15 cellular contexts compared by ENCODE assay signal in genomic region chr1:32503153-32503552, GRCh38. TPM values are rescaled to one million over a fixed set of nuclear protein-coding genes. Genes with fewer than 3 reads are reported as not detected.
A peak's percentile ranks its signal among the peaks of the same experiment; 100 is the strongest.
DNase-seq lines count a peak whose midpoint lies in the region; ATAC-seq and TF ChIP-seq lines count a peak whose summit lies in the region.
"Had no signal": no experiment of that assay in that cellular context is flagged by ENCODE, and none has a peak within 500 bp of the region (broad histone marks: within the 10 kb centered on the region; RNA-seq: fewer than 3 reads in every experiment).

No MANE protein-coding gene starts in this region.

- H4K20me1 ChIP-seq in mammary epithelial cell (ENCODE audit: insufficient read depth, low read length) = no peaks in the 10 kb centered on the region

- dilution Hi-C loops in mammary epithelial cell (cut with HindIII; ENCODE audit: low sequenced_read_pairs) = no loop called here

- CTCF ChIA-PET in mammary epithelial cell (lab: Charles Lee; ENCODE audit: low non-redundant PET) = no interaction called here

- H3K4me2 ChIP-seq in mammary epithelial cell (ENCODE audit: insufficient read depth, low read depth, low read length) = no peak overlapping the region
- no peak overlapping the region for H3K4me2 ChIP-seq in neuronal stem cell (ENCODE audit: insufficient read depth, low read length, poor library complexity, severe bottlenecking)

- no peaks in the 10 kb centered on the region for H3K79me1 ChIP-seq in neuronal stem cell (ENCODE audit: low read depth, low read length)

- no TSS peak for BruUV-seq in mammary epithelial cell (replicated peaks; lab: Mats Ljungman, UMichigan)

- H3K4me3 ChIP-seq in breast epithelium (no peak overlapping the region), mammary epithelial cell (replicated peaks in 1 of 3; ENCODE audit: insufficient read depth in 1 of 3, low read depth in 2 of 3, low read length in 3 of 3) (no peak overlapping the region), esophagus muscularis mucosa (no peak overlapping the region), neuronal stem cell (ENCODE audit: low read length in 2 of 2) (no peak overlapping the region), upper lobe of right lung (no peak overlapping the region)

- H4K91ac ChIP-seq in neuronal stem cell (ENCODE audit: low read depth, low read length, poor library complexity) = no peak overlapping the region

- DNase-seq in breast epithelium (ENCODE audit: low spot score in 2 of 2) (no peak), mammary epithelial cell (no peak), esophagus muscularis mucosa (ENCODE audit: extremely low spot score) (no peak), neuronal stem cell (ENCODE audit: low spot score) (no peak), upper lobe of right lung (no peak), NCI-H187 treated with DMSO at 0.1 percent for 48 hours (lab: John Stamatoyannopoulos, UW) (no peak)
- DNase-seq in stimulated activated CD4-positive, alpha-beta T cell treated with anti-CD3 and anti-CD28 coated beads, Interleukin-4, amount 100 ng/mL, for 24 hours = no peak
- DNase-seq: CD8-positive, alpha-beta memory T cell; DND-41; GDM1; HFFc6; NCI-H2029; NCI-H510A treated with DMSO at 0.1 percent for 48 hours had no signal

- TF ChIP-seq CTCF in breast epithelium (IDR thresholded peaks at IDR 0.05) (no peak), mammary epithelial cell (conservative IDR thresholded peaks at IDR 0.05 in 1 of 2, IDR thresholded peaks at IDR 0.05 in 1 of 2; ENCODE audit: extremely low read depth in 1 of 2, insufficient read depth in 1 of 2, low read depth in 1 of 2, low read length in 2 of 2) (no peak), esophagus muscularis mucosa (IDR thresholded peaks at IDR 0.05) (no peak), upper lobe of right lung (IDR thresholded peaks at IDR 0.05) (no peak)

- H3K4me1 ChIP-seq in breast epithelium (peaks cover 0 to 6% of the 10 kb centered on the region in 2 donors), mammary epithelial cell (ENCODE audit: insufficient read depth, low read length) (peaks cover 3% of the 10 kb centered on the region), esophagus muscularis mucosa (peaks cover 21 to 38% (median 32%) of the 10 kb centered on the region in 4 donors), neuronal stem cell (ENCODE audit: control insufficient read depth in 2 of 2, insufficient read depth in 1 of 2, low read depth in 1 of 2, low read length in 2 of 2) (peaks cover 0 to 5% of the 10 kb centered on the region in 2 donors), upper lobe of right lung (peaks cover 9% of the 10 kb centered on the region)

- peak overlapping the region; percentile 46 for H3K4ac ChIP-seq in neuronal stem cell (ENCODE audit: low read length)

- H3K79me2 ChIP-seq in mammary epithelial cell (ENCODE audit: insufficient read depth, low read length) = no peaks in the 10 kb centered on the region

- H2AFZ ChIP-seq in mammary epithelial cell (ENCODE audit: low read depth, low read length) (no peak overlapping the region), neuronal stem cell (ENCODE audit: low read length) (peak overlapping the region; percentile 45)

- H2BK12ac ChIP-seq in neuronal stem cell (ENCODE audit: low read length) = no peak overlapping the region

- H3K36me3 ChIP-seq in breast epithelium = no peaks in the 10 kb centered on the region
- H3K36me3 ChIP-seq in mammary epithelial cell (ENCODE audit: insufficient read depth, low read length) = no peaks in the 10 kb centered on the region
- H3K36me3 ChIP-seq in esophagus muscularis mucosa = no peaks in the 10 kb centered on the region
- no peaks in the 10 kb centered on the region for H3K36me3 ChIP-seq in neuronal stem cell (replicated peaks in 1 of 2; ENCODE audit: control insufficient read depth in 2 of 2, insufficient read depth in 2 of 2, low read length in 2 of 2)
- H3K36me3 ChIP-seq in upper lobe of right lung = no peaks in the 10 kb centered on the region

- H3K9ac ChIP-seq in mammary epithelial cell (ENCODE audit: insufficient read depth, low read length) (no peak overlapping the region), neuronal stem cell (ENCODE audit: low read depth, low read length, poor library complexity) (no peak overlapping the region)

- no peak overlapping the region for H2BK5ac ChIP-seq in neuronal stem cell (ENCODE audit: low read length)

- in situ Hi-C loops in mammary epithelial cell (cut with MboI; ENCODE audit: low sequenced_read_pairs in 2 of 2) = no loop called here

- no peak overlapping the region for H3K18ac ChIP-seq in neuronal stem cell (ENCODE audit: low read length)

- 85% methylated on average over 4 of the region's 7 CpGs for WGBS in mammary epithelial cell (ENCODE audit: low coverage, missing lambda C conversion rate)
- 93% methylated on average over 7 of the region's 7 CpGs for WGBS in esophagus muscularis mucosa
- WGBS in neuronal stem cell (ENCODE audit: extremely low coverage in 2 of 2, insufficient read length in 2 of 2, insufficient replicate concordance in 1 of 2), 2 donors = no CpG with 5 or more reads among the region's 7 CpGs

- no peak overlapping the region for H3K23ac ChIP-seq in neuronal stem cell (ENCODE audit: low read depth, low read length, poor library complexity)

- intact Hi-C loops in breast epithelium (cut with DNase I; ENCODE audit: low total_unique reads) = no loop called here
- intact Hi-C loops in mammary epithelial cell (cut with micrococcal nuclease) = loop anchor here (10.0 kb wide), 1 partner anchor 98 kb away; no protein-coding TSS in a partner anchor
- intact Hi-C loops in esophagus muscularis mucosa (cut with DNase I) = no loop called here
- intact Hi-C loops in upper lobe of right lung (cut with DNase I) = no loop called here

- no peak overlapping the region for H4K8ac ChIP-seq in neuronal stem cell (ENCODE audit: low read depth, low read length)

- H3K27me3 ChIP-seq in breast epithelium (no peaks in the 10 kb centered on the region), mammary epithelial cell (ENCODE audit: insufficient read depth, low read length) (no peaks in the 10 kb centered on the region), esophagus muscularis mucosa (no peaks in the 10 kb centered on the region), neuronal stem cell (ENCODE audit: control insufficient read depth in 3 of 3, insufficient read depth in 3 of 3, low read depth in 1 of 3, low read length in 3 of 3) (no peaks in the 10 kb centered on the region), upper lobe of right lung (no peaks in the 10 kb centered on the region)

- peak overlapping the region; percentile 26 for H2AK5ac ChIP-seq in neuronal stem cell (ENCODE audit: low read depth, low read length)

- TF ChIP-seq EP300 in esophagus muscularis mucosa (IDR thresholded peaks at IDR 0.05) = no peak

- H3K9me3 ChIP-seq in breast epithelium (no peaks in the 10 kb centered on the region), mammary epithelial cell (replicated peaks; ENCODE audit: insufficient read depth, low read length) (no peaks in the 10 kb centered on the region), esophagus muscularis mucosa (no peaks in the 10 kb centered on the region), neuronal stem cell (replicated peaks in 1 of 2; ENCODE audit: control insufficient read depth in 2 of 2, insufficient read depth in 1 of 2, low read depth in 1 of 2, low read length in 2 of 2) (no peaks in the 10 kb centered on the region), upper lobe of right lung (no peaks in the 10 kb centered on the region)

- no peak for ATAC-seq in upper lobe of right lung
- no peak for ATAC-seq in HG02571 (IDR thresholded peaks at IDR 0.05; ENCODE audit: unreplicated experiment)

- no peak overlapping the region for H2BK120ac ChIP-seq in neuronal stem cell (ENCODE audit: low read depth, low read length)

- TF ChIP-seq POLR2A in breast epithelium (IDR thresholded peaks at IDR 0.05) = no peak
- TF ChIP-seq POLR2A in esophagus muscularis mucosa (IDR thresholded peaks at IDR 0.05; ENCODE audit: low read depth) = no peak

- H3K27ac ChIP-seq in breast epithelium (peak overlapping the region; percentile 85 to 96), mammary epithelial cell (ENCODE audit: insufficient read depth, low read depth, low read length) (no peak overlapping the region), esophagus muscularis mucosa (replicated peaks in 1 of 4) (peak overlapping the region; percentile 92 to 99 (median 98)), neuronal stem cell (replicated peaks; ENCODE audit: low read length) (no peak overlapping the region), upper lobe of right lung (peak overlapping the region; percentile 95)

- H2BK15ac ChIP-seq in neuronal stem cell (ENCODE audit: low read length) = peak overlapping the region; percentile 71

- no peak overlapping the region for H3K14ac ChIP-seq in neuronal stem cell (ENCODE audit: low read length)

RNA-seq across cellular contexts. Expression of gene ZBTB8A, which starts 36.1 kb away (rescaled TPM):
- total RNA-seq in breast epithelium (1 to 10 TPM; 6.6 to 10.0 (median 9.6) TPM), mammary epithelial cell (10 to 100 TPM in 1 of 2 donors, 1 to 10 TPM in 1; 7.2 to 11.5 TPM), esophagus muscularis mucosa (10 to 100 TPM in 2 of 4 donors, 1 to 10 TPM in 2; 6.8 to 12.0 (median 10.3) TPM), upper lobe of right lung (9.7 TPM)
- 4.8 TPM for polyA plus RNA-seq in mammary epithelial cell
- 2.6 TPM for polyA minus RNA-seq in mammary epithelial cell
- 8.8 TPM for polyA plus RNA-seq in neuronal stem cell (2013, experiment 1 of 2)
- 9.4 TPM for polyA plus RNA-seq in neuronal stem cell (2013, experiment 2 of 2)
- polyA plus RNA-seq: CD8-positive, alpha-beta memory T cell had no signal

RNA-seq across cellular contexts. Expression of gene ZBTB8B, which starts 38.3 kb away (rescaled TPM):
- total RNA-seq in breast epithelium = under 1 TPM; under 0.01 to 0.15 (median under 0.01) TPM
- under 1 TPM in 1 of 2 donors, not detected in 1; under 0.01 TPM for total RNA-seq in mammary epithelial cell
- polyA plus RNA-seq in mammary epithelial cell = 0.01 TPM
- polyA minus RNA-seq in mammary epithelial cell = not detected
- under 1 TPM; under 0.01 to 0.06 (median 0.03) TPM for total RNA-seq in esophagus muscularis mucosa
- 1.9 TPM for polyA plus RNA-seq in neuronal stem cell (2013, experiment 1 of 2)
- polyA plus RNA-seq in neuronal stem cell (2013, experiment 2 of 2) = 2.0 TPM
- total RNA-seq in upper lobe of right lung = not detected
- total RNA-seq: CD8-positive, alpha-beta memory T cell; HFFc6 had no signal
- polyA plus RNA-seq: BJ; CD8-positive, alpha-beta memory T cell had no signal

Comparison
In these comparisons a context has a peak if more than half of its experiments do, and no peak if none do; other contexts are left out.
1. H3K27ac ChIP-seq: peak in breast epithelium (2 of 2), esophagus muscularis mucosa (4 of 4) and upper lobe of right lung (single experiment); none in mammary epithelial cell (single experiment) and neuronal stem cell (single experiment).